1 cellular context compared by ENCODE assay signal in genomic region chrX:133645977-133646750, GRCh38.
TF ChIP-seq lines count a peak whose summit lies in the region.

No MANE protein-coding gene starts in this region.

TF ChIP-seq in GM23338, 12 proteins besides CTCF, POLR2A, EP300 and RAD21 (continued from another document):
- TF ChIP-seq, protein P1, sequence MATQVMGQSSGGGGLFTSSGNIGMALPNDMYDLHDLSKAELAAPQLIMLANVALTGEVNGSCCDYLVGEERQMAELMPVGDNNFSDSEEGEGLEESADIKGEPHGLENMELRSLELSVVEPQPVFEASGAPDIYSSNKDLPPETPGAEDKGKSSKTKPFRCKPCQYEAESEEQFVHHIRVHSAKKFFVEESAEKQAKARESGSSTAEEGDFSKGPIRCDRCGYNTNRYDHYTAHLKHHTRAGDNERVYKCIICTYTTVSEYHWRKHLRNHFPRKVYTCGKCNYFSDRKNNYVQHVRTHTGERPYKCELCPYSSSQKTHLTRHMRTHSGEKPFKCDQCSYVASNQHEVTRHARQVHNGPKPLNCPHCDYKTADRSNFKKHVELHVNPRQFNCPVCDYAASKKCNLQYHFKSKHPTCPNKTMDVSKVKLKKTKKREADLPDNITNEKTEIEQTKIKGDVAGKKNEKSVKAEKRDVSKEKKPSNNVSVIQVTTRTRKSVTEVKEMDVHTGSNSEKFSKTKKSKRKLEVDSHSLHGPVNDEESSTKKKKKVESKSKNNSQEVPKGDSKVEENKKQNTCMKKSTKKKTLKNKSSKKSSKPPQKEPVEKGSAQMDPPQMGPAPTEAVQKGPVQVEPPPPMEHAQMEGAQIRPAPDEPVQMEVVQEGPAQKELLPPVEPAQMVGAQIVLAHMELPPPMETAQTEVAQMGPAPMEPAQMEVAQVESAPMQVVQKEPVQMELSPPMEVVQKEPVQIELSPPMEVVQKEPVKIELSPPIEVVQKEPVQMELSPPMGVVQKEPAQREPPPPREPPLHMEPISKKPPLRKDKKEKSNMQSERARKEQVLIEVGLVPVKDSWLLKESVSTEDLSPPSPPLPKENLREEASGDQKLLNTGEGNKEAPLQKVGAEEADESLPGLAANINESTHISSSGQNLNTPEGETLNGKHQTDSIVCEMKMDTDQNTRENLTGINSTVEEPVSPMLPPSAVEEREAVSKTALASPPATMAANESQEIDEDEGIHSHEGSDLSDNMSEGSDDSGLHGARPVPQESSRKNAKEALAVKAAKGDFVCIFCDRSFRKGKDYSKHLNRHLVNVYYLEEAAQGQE (IDR thresholded peaks at IDR 0.05; ENCODE audit: unreplicated experiment) = no peak
- TF ChIP-seq NANOG (IDR thresholded peaks at IDR 0.05; ENCODE audit: borderline replicate concordance) = no peak
- TF ChIP-seq EZH2phosphoT487 (IDR thresholded peaks at IDR 0.05; ENCODE audit: unreplicated experiment) = no peak
- no peak for TF ChIP-seq POLR2AphosphoS5 (IDR thresholded peaks at IDR 0.05; ENCODE audit: low read depth)
- TF ChIP-seq EZH2 (IDR thresholded peaks at IDR 0.05; ENCODE audit: low read depth, unreplicated experiment) = no peak
- no peak for TF ChIP-seq ZNF114 (CRISPR knock-in tag; IDR thresholded peaks at IDR 0.05)
- TF ChIP-seq ZNF331 (CRISPR knock-in tag; IDR thresholded peaks at IDR 0.05; ENCODE audit: low read depth) = no peak
